ENCODE assay signal across 1 cellular context in genomic region chr1:15370781-15371467, GRCh38.
A peak's percentile ranks its signal among the peaks of the same experiment; 100 is the strongest.
TF ChIP-seq lines count a peak whose summit lies in the region.

No MANE protein-coding gene starts in this region.

TF ChIP-seq in HepG2, 621 proteins besides CTCF, POLR2A, EP300 and RAD21 (continued from another document and continues in another):
- TF ChIP-seq NFAT5 (CRISPR knock-in tag; IDR thresholded peaks at IDR 0.05) (no peak), NR2F2 (IDR thresholded peaks at IDR 0.05; ENCODE audit: borderline replicate concordance, low read depth) (no peak), MTA3 (CRISPR knock-in tag; IDR thresholded peaks at IDR 0.05) (no peak), ZNF460 (CRISPR knock-in tag; IDR thresholded peaks at IDR 0.05; ENCODE audit: borderline replicate concordance) (no peak), ZNF350 (CRISPR knock-in tag; IDR thresholded peaks at IDR 0.05; ENCODE audit: borderline replicate concordance, low read depth) (peak; percentile 17; the same call in 1 of the 2 replicates), HNRNPH1 (optimal IDR thresholded peaks at IDR 0.05; ENCODE audit: low read depth, low read length) (no peak), ESRRA (CRISPR knock-in tag; IDR thresholded peaks at IDR 0.05; ENCODE audit: low read depth) (peak; percentile 72; the same call in 1 of the 2 replicates), MIER2 (CRISPR knock-in tag; IDR thresholded peaks at IDR 0.05) (no peak), SRSF9 (IDR thresholded peaks at IDR 0.05; ENCODE audit: borderline replicate concordance, insufficient read depth, low read depth, low read length, poor library complexity, severe bottlenecking) (no peak), RFX3 (CRISPR knock-in tag; IDR thresholded peaks at IDR 0.05) (peak; percentile 85), ZNF660 (CRISPR knock-in tag; IDR thresholded peaks at IDR 0.05; ENCODE audit: borderline replicate concordance, low read depth) (no peak), ZBTB7A (CRISPR knock-in tag; IDR thresholded peaks at IDR 0.05) (no peak; the same call in 1 of the 2 replicates), CC2D1A (CRISPR knock-in tag; IDR thresholded peaks at IDR 0.05) (no peak), ZNF557 (CRISPR knock-in tag; IDR thresholded peaks at IDR 0.05) (no peak), ZNF605 (CRISPR knock-in tag; IDR thresholded peaks at IDR 0.05) (no peak), GMEB2 (CRISPR knock-in tag; IDR thresholded peaks at IDR 0.05; ENCODE audit: low read depth) (no peak), ZNF883 (CRISPR knock-in tag; IDR thresholded peaks at IDR 0.05; ENCODE audit: not compliant biosample characterization) (no peak), THAP8 (CRISPR knock-in tag; IDR thresholded peaks at IDR 0.05; ENCODE audit: borderline replicate concordance) (no peak), ZNF792 (CRISPR knock-in tag; IDR thresholded peaks at IDR 0.05) (peak; percentile 15; the same call in 1 of the 2 replicates), ZBTB44 (CRISPR knock-in tag; IDR thresholded peaks at IDR 0.05) (no peak), GTF3A (CRISPR knock-in tag; conservative IDR thresholded peaks at IDR 0.05) (no peak), ARNT2 (CRISPR knock-in tag; IDR thresholded peaks at IDR 0.05; ENCODE audit: low read depth) (no peak), ZNF281 (CRISPR knock-in tag; IDR thresholded peaks at IDR 0.05; ENCODE audit: borderline replicate concordance) (no peak), ZFX (CRISPR knock-in tag; IDR thresholded peaks at IDR 0.05; ENCODE audit: low read depth) (peak; percentile 74), ZFP91 (CRISPR knock-in tag; IDR thresholded peaks at IDR 0.05; ENCODE audit: borderline replicate concordance) (no peak; the same call in 1 of the 2 replicates), MEIS2 (CRISPR knock-in tag; IDR thresholded peaks at IDR 0.05) (no peak), ELF1 (CRISPR knock-in tag; IDR thresholded peaks at IDR 0.05) (0 out of 2 replicates have a peak, but pooled peaks have one; percentile 35), YY1 (IDR thresholded peaks at IDR 0.05; ENCODE audit: insufficient read depth, insufficient replicate concordance, low read depth, low read length) (peak; percentile 27), BORCS8-MEF2B (CRISPR knock-in tag; IDR thresholded peaks at IDR 0.05) (no peak), ZNF775 (CRISPR knock-in tag; IDR thresholded peaks at IDR 0.05; ENCODE audit: borderline replicate concordance) (no peak), ZNF574 (CRISPR knock-in tag; IDR thresholded peaks at IDR 0.05) (no peak), KAT2B (IDR thresholded peaks at IDR 0.05; ENCODE audit: borderline replicate concordance, low read depth, low read length) (peak; percentile 33; the same call in 1 of the 2 replicates), HMG20A (CRISPR knock-in tag; IDR thresholded peaks at IDR 0.05; ENCODE audit: borderline replicate concordance) (no peak; the same call in 1 of the 2 replicates), ZNF788 (CRISPR knock-in tag; IDR thresholded peaks at IDR 0.05; ENCODE audit: borderline replicate concordance) (0 out of 2 replicates have a peak, but pooled peaks have one; percentile 30), EEA1 (CRISPR knock-in tag; IDR thresholded peaks at IDR 0.05; ENCODE audit: borderline replicate concordance) (no peak), ZNF761 (CRISPR knock-in tag; conservative IDR thresholded peaks at IDR 0.05) (no peak), ZNF362 (CRISPR knock-in tag; IDR thresholded peaks at IDR 0.05; ENCODE audit: borderline replicate concordance) (no peak), PBX3 (CRISPR knock-in tag; IDR thresholded peaks at IDR 0.05; ENCODE audit: borderline replicate concordance) (no peak), SP2 (CRISPR knock-in tag; IDR thresholded peaks at IDR 0.05) (no peak; the same call in 1 of the 2 replicates), ZMYM4 (CRISPR knock-in tag; IDR thresholded peaks at IDR 0.05) (peak; percentile 29; the same call in 1 of the 2 replicates)
